10 cellular contexts compared by ENCODE assay signal in genomic region chr12:94704452-94704871, GRCh38. TPM values are rescaled to one million over a fixed set of nuclear protein-coding genes. Genes with fewer than 3 reads are reported as not detected.
DNase-seq lines count a peak whose midpoint lies in the region; ATAC-seq and TF ChIP-seq lines count a peak whose summit lies in the region.
"Had no signal": no experiment of that assay in that cellular context is flagged by ENCODE, and none has a peak within 500 bp of the region (broad histone marks: within the 10 kb centered on the region; RNA-seq: fewer than 3 reads in every experiment).

No MANE protein-coding gene starts in this region.

- peak; percentile 44 for DNase-seq in NCI-H345 (lab: John Stamatoyannopoulos, UW)
- no peak for DNase-seq in NCI-H345 treated with DMSO at 0.1 percent for 48 hours (lab: John Stamatoyannopoulos, UW; ENCODE audit: unreplicated experiment)
- DNase-seq in T1000 (lab: John Stamatoyannopoulos, UW) = peak; percentile 38
- peak; percentile 78 for DNase-seq in hepatocyte (ENCODE audit: low spot score)
- peak; percentile 77 for DNase-seq in stromal cell of bone marrow (ENCODE audit: low read depth)
- DNase-seq in OCI-M2 (lab: John Stamatoyannopoulos, UW; ENCODE audit: unreplicated experiment) = no peak
- DNase-seq in DMS114 treated with DMSO at 0.1 percent for 48 hours (lab: John Stamatoyannopoulos, UW; ENCODE audit: unreplicated experiment) = no peak
- DNase-seq: RPMI8226 had no signal

- no peaks in the 10 kb centered on the region for H3K79me2 ChIP-seq in hepatocyte

- no peaks in the 10 kb centered on the region for H3K27me3 ChIP-seq in hepatocyte
- H3K27me3 ChIP-seq: BLaER1 treated with 17β-estradiol and CSF1 and Interleukin-3, amounts not matched to agents 10 nM and 100 nM had no signal

- no peaks in the 10 kb centered on the region for H3K36me3 ChIP-seq in hepatocyte (replicated peaks; ENCODE audit: insufficient read depth, low read depth)
- H3K36me3 ChIP-seq: BLaER1 treated with 17β-estradiol and CSF1 and Interleukin-3, amounts not matched to agents 10 nM and 100 nM had no signal

- H3K4me3 ChIP-seq in hepatocyte = no peak overlapping the region
- H3K4me3 ChIP-seq: BLaER1 treated with 17β-estradiol and CSF1 and Interleukin-3, amounts not matched to agents 10 nM and 100 nM had no signal

- no peak for TF ChIP-seq CTCF in hepatocyte (IDR thresholded peaks at IDR 0.05; ENCODE audit: poor library complexity)

- 21% methylated on average over 4 of the region's 4 CpGs for WGBS in hepatocyte (ENCODE audit: low lambda C conversion rate, missing lambda C conversion rate)

- peak overlapping the region; percentile 32 for H3K4me2 ChIP-seq in hepatocyte

- no peak overlapping the region for H2AFZ ChIP-seq in hepatocyte

- H4K20me1 ChIP-seq in hepatocyte (ENCODE audit: insufficient read depth, poor library complexity, severe bottlenecking) = no peaks in the 10 kb centered on the region
- H4K20me1 ChIP-seq: BLaER1 treated with 17β-estradiol and CSF1 and Interleukin-3, amounts not matched to agents 10 nM and 100 nM had no signal

- peaks cover 31% of the 10 kb centered on the region for H3K4me1 ChIP-seq in hepatocyte (ENCODE audit: insufficient read depth)

- H3K9me2 ChIP-seq in hepatocyte (replicated peaks; ENCODE audit: insufficient read depth) = no peaks in the 10 kb centered on the region

- H3K27ac ChIP-seq in hepatocyte = peak overlapping the region; percentile 36
- H3K27ac ChIP-seq: BLaER1 treated with 17β-estradiol and CSF1 and Interleukin-3, amounts not matched to agents 10 nM and 100 nM had no signal

- no peak for ATAC-seq in GM21576 (IDR thresholded peaks at IDR 0.05; ENCODE audit: unreplicated experiment)

- no peaks in the 10 kb centered on the region for H3K9me3 ChIP-seq in hepatocyte (ENCODE audit: low read depth)

RNA-seq across cellular contexts. Expression of gene TMCC3, which starts 54.1 kb away (rescaled TPM):
- 4.5 and 7.8 TPM in 2 replicates for total RNA-seq in hepatocyte
- 4.0 and 5.7 TPM in 2 replicates for polyA plus RNA-seq in hepatocyte

Comparison
In these comparisons a context has a peak if more than half of its experiments do, and no peak if none do; other contexts are left out.
1. DNase-seq: peak in NCI-H345 (single experiment), T1000 (single experiment), hepatocyte (single experiment) and stromal cell of bone marrow (single experiment); none in NCI-H345 treated with DMSO at 0.1 percent for 48 hours (single experiment), OCI-M2 (single experiment) and DMS114 treated with DMSO at 0.1 percent for 48 hours (single experiment).